In the genomic region with DNA sequence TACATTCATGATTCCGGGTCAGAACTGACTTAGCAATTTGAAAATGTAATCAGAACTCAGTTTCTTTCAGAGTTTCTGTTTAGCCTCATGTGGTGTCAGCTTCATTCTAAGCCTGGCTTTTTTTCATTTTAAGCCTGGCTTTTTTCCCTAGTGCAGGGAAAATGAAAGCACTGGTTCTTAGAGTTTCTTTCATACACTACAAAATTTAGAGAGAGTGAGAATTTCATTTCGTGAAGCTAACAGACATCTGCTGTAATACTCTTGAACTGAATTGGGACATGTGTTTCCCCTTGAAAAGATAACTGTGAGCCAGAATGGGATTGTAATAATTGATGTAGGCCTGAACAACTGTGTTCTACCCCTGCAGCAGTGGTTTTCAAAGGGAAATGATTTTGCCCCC, we compare ENCODE assay signal across 11 cellular contexts.
DNase-seq lines count a peak whose midpoint lies in the region; ATAC-seq and TF ChIP-seq lines count a peak whose summit lies in the region.
"Had no signal": no experiment of that assay in that cellular context is flagged by ENCODE, and none has a peak within 500 bp of the region (broad histone marks: within the 10 kb centered on the region; RNA-seq: fewer than 3 reads in every experiment).

No MANE protein-coding gene starts in this region.

- H3K9ac ChIP-seq in mesenchymal stem cell (ENCODE audit: low read length), result no peak overlapping the region

- DNase-seq in GM12865 (ENCODE audit: low read depth) (peak; percentile 52), OCI-LY7 (ENCODE audit: low spot score) (no peak), mesenchymal stem cell (no peak), hepatocyte (ENCODE audit: low spot score) (no peak), aorta (no peak), Kasumi-1 (lab: John Stamatoyannopoulos, UW) (no peak)
- DNase-seq: NCI-H526, pancreas had no signal

- H3K36me3 ChIP-seq in OCI-LY7 (ENCODE audit: insufficient read depth, low read length) (no peaks in the 10 kb centered on the region), mesenchymal stem cell (ENCODE audit: control insufficient read depth in 1 of 2, insufficient read depth in 2 of 2, low read depth in 1 of 2, low read length in 2 of 2) (no peaks in the 10 kb centered on the region), hepatocyte (replicated peaks; ENCODE audit: insufficient read depth, low read depth) (no peaks in the 10 kb centered on the region), aorta (ENCODE audit: control insufficient read depth in 1 of 2, insufficient read depth in 2 of 2, low read length in 1 of 2) (no peaks in the 10 kb centered on the region)
- H3K36me3 ChIP-seq: pancreas had no signal

- no peak overlapping the region for H3K23ac ChIP-seq in mesenchymal stem cell (ENCODE audit: low read length in 2 of 2)

- H2BK120ac ChIP-seq in mesenchymal stem cell (ENCODE audit: low read depth, low read length), result no peak overlapping the region

- no peak overlapping the region for H2BK5ac ChIP-seq in mesenchymal stem cell (ENCODE audit: low read depth, low read length, poor library complexity, severe bottlenecking)

- no peak overlapping the region for H2BK12ac ChIP-seq in mesenchymal stem cell (ENCODE audit: low read length in 2 of 2)

- no peak overlapping the region for H3K18ac ChIP-seq in mesenchymal stem cell (ENCODE audit: low read depth in 1 of 2, low read length in 2 of 2)

- H2BK15ac ChIP-seq in mesenchymal stem cell (ENCODE audit: low read depth, poor library complexity, severe bottlenecking), result no peak overlapping the region

- H3K9me3 ChIP-seq in OCI-LY7 (ENCODE audit: low read length) (no peaks in the 10 kb centered on the region), mesenchymal stem cell (ENCODE audit: control insufficient read depth, low read length) (no peaks in the 10 kb centered on the region), hepatocyte (ENCODE audit: low read depth) (no peaks in the 10 kb centered on the region), aorta (ENCODE audit: control insufficient read depth, low read length) (no peaks in the 10 kb centered on the region)
- H3K9me3 ChIP-seq: pancreas had no signal

- POLR2A ChIA-PET in OCI-LY7 (lab: Charles Lee), result interaction anchor here (0.7 to 1.2 kb wide), 5 partner anchors 8 to 590 kb away, joined by 3 to 5 read pairs (median 4); no protein-coding TSS in a partner anchor

- H2AFZ ChIP-seq in OCI-LY7 (ENCODE audit: low read length) (peak overlapping the region; percentile 49), mesenchymal stem cell (ENCODE audit: low read depth, low read length) (no peak overlapping the region), hepatocyte (no peak overlapping the region)

- 66% methylated on average over 2 of the region's 2 CpGs for WGBS in mesenchymal stem cell
- 83% methylated on average over 2 of the region's 2 CpGs for WGBS in hepatocyte (ENCODE audit: low lambda C conversion rate, missing lambda C conversion rate)
- 26 to 43% methylated on average over 2 of the region's 2 CpGs for WGBS in aorta, 2 donors

- H3K4me3 ChIP-seq in GM12865 (ENCODE audit: low read depth, low read length), result no peak overlapping the region; the same call in 1 of the 2 replicates
- H3K4me3 ChIP-seq in OCI-LY7 (ENCODE audit: low read depth, low read length, poor library complexity, severe bottlenecking), result no peak overlapping the region
- no peak overlapping the region for H3K4me3 ChIP-seq in mesenchymal stem cell (ENCODE audit: insufficient read depth in 1 of 2, low read depth in 1 of 2, low read length in 2 of 2)
- H3K4me3 ChIP-seq in hepatocyte, result no peak overlapping the region
- H3K4me3 ChIP-seq in aorta (ENCODE audit: low read length in 2 of 2), result no peak overlapping the region
- H3K4me3 ChIP-seq: lung, pancreas had no signal

- H3K79me2 ChIP-seq in OCI-LY7 (ENCODE audit: insufficient read depth, low read depth, low read length), result no peaks in the 10 kb centered on the region
- H3K79me2 ChIP-seq in hepatocyte, result no peaks in the 10 kb centered on the region

- H3K27me3 ChIP-seq in mesenchymal stem cell (ENCODE audit: control insufficient read depth in 1 of 2, insufficient read depth in 1 of 2, low read length in 2 of 2) (no peaks in the 10 kb centered on the region), hepatocyte (no peaks in the 10 kb centered on the region), aorta (ENCODE audit: control insufficient read depth in 1 of 2, insufficient read depth in 2 of 2, low read length in 1 of 2) (no peaks in the 10 kb centered on the region)
- H3K27me3 ChIP-seq: pancreas had no signal

- no peak overlapping the region for H3K4ac ChIP-seq in mesenchymal stem cell (ENCODE audit: low read depth in 1 of 2, low read length in 2 of 2)

- H3K9me2 ChIP-seq in OCI-LY7 (ENCODE audit: insufficient read depth, low read length), result no peaks in the 10 kb centered on the region
- H3K9me2 ChIP-seq in hepatocyte (replicated peaks; ENCODE audit: insufficient read depth), result no peaks in the 10 kb centered on the region

- H3K4me2 ChIP-seq in OCI-LY7 (ENCODE audit: low read length) (no peak overlapping the region), mesenchymal stem cell (ENCODE audit: low read length, poor library complexity, severe bottlenecking) (no peak overlapping the region), hepatocyte (no peak overlapping the region)

- ATAC-seq in GM19463 (IDR thresholded peaks at IDR 0.05; ENCODE audit: unreplicated experiment) (peak; percentile 45), HG02885 (IDR thresholded peaks at IDR 0.05; ENCODE audit: poor library complexity, unreplicated experiment) (peak; percentile 45), aorta (ENCODE audit: low FRiP score) (no peak)
- ATAC-seq: pancreas had no signal

- no peak overlapping the region for H4K8ac ChIP-seq in mesenchymal stem cell (ENCODE audit: low read length)

- H3K4me1 ChIP-seq in OCI-LY7 (ENCODE audit: insufficient read depth, low read length, poor library complexity, severe bottlenecking) (peaks cover 7% of the 10 kb centered on the region), mesenchymal stem cell (ENCODE audit: control insufficient read depth, insufficient read depth, low read depth, low read length) (no peaks in the 10 kb centered on the region), hepatocyte (ENCODE audit: insufficient read depth) (no peaks in the 10 kb centered on the region), aorta (ENCODE audit: control insufficient read depth in 1 of 2, insufficient read depth in 2 of 2, low read length in 2 of 2) (no peaks in the 10 kb centered on the region)
- H3K4me1 ChIP-seq: pancreas had no signal

- intact Hi-C loops in OCI-LY7 (cut with micrococcal nuclease; ENCODE audit: unreplicated experiment) (no loop called here), aorta (cut with DNase I) (no loop called here)

- H3K27ac ChIP-seq in OCI-LY7 (ENCODE audit: low read depth, low read length, poor library complexity, severe bottlenecking), result no peak overlapping the region
- no peak overlapping the region for H3K27ac ChIP-seq in mesenchymal stem cell (ENCODE audit: low read length, poor library complexity, severe bottlenecking)
- no peak overlapping the region for H3K27ac ChIP-seq in hepatocyte
- no peak overlapping the region for H3K27ac ChIP-seq in aorta (ENCODE audit: low read depth in 1 of 2, low read length in 2 of 2)
- H3K27ac ChIP-seq: pancreas had no signal

- no peaks in the 10 kb centered on the region for H3K79me1 ChIP-seq in mesenchymal stem cell (replicated peaks; ENCODE audit: low read length, poor library complexity, severe bottlenecking)

- no peak overlapping the region for H2AK5ac ChIP-seq in mesenchymal stem cell (ENCODE audit: low read length, severe bottlenecking)

- H3K14ac ChIP-seq in mesenchymal stem cell (ENCODE audit: low read length in 2 of 2), result no peak overlapping the region

- no peaks in the 10 kb centered on the region for H4K20me1 ChIP-seq in OCI-LY7 (ENCODE audit: insufficient read depth, low read length)
- H4K20me1 ChIP-seq in hepatocyte (ENCODE audit: insufficient read depth, poor library complexity, severe bottlenecking), result no peaks in the 10 kb centered on the region

- no peak overlapping the region for H4K91ac ChIP-seq in mesenchymal stem cell (ENCODE audit: low read length)

- CTCF ChIA-PET in OCI-LY7 (lab: Charles Lee; ENCODE audit: unreplicated experiment), result no interaction called here

- BruUV-seq in OCI-LY7 (replicated peaks; lab: Mats Ljungman, UMichigan), result no TSS peak

- no peak for TF ChIP-seq CTCF in GM12865 (IDR thresholded peaks at IDR 0.05; ENCODE audit: insufficient read depth, low read depth, low read length, missing control alignments)
- no peak for TF ChIP-seq CTCF in OCI-LY7 (conservative IDR thresholded peaks at IDR 0.05; ENCODE audit: low read length)
- no peak for TF ChIP-seq CTCF in hepatocyte (IDR thresholded peaks at IDR 0.05; ENCODE audit: poor library complexity)
